In genomic region chr14:23047751-23048693, GRCh38 we compare ENCODE assay signal across 1 cellular context.
TF ChIP-seq lines count a peak whose summit lies in the region.

No MANE protein-coding gene starts in this region.

TF ChIP-seq in IMR-90, 13 proteins besides CTCF, POLR2A, EP300 and RAD21:
- TF ChIP-seq NFE2L2 (IDR thresholded peaks at IDR 0.05; ENCODE audit: low read depth, low read length) (no peak), CEBPB (IDR thresholded peaks at IDR 0.05; ENCODE audit: low read depth, low read length) (no peak), MAZ (IDR thresholded peaks at IDR 0.05; ENCODE audit: borderline replicate concordance, low read depth, low read length) (no peak), FOS (IDR thresholded peaks at IDR 0.05; ENCODE audit: low read depth, low read length) (no peak), RFX5 (IDR thresholded peaks at IDR 0.05; ENCODE audit: low read depth, low read length) (no peak), MXI1 (IDR thresholded peaks at IDR 0.05; ENCODE audit: borderline replicate concordance, low read depth, low read length) (no peak), CHD1 (IDR thresholded peaks at IDR 0.05; ENCODE audit: low read depth, low read length) (no peak), ELK1 (IDR thresholded peaks at IDR 0.05; ENCODE audit: borderline replicate concordance, low read depth, low read length) (no peak), SMC3 (IDR thresholded peaks at IDR 0.05; ENCODE audit: low read depth, low read length) (no peak), BHLHE40 (IDR thresholded peaks at IDR 0.05; ENCODE audit: low read depth, low read length) (no peak), RCOR1 (IDR thresholded peaks at IDR 0.05; ENCODE audit: insufficient replicate concordance, low read length) (no peak), MAFK (IDR thresholded peaks at IDR 0.05; ENCODE audit: low read depth, low read length) (no peak), USF2 (IDR thresholded peaks at IDR 0.05; ENCODE audit: low read depth, low read length) (no peak)
